Comparison of ENCODE assay signal across 2 cellular contexts in the genomic region with DNA sequence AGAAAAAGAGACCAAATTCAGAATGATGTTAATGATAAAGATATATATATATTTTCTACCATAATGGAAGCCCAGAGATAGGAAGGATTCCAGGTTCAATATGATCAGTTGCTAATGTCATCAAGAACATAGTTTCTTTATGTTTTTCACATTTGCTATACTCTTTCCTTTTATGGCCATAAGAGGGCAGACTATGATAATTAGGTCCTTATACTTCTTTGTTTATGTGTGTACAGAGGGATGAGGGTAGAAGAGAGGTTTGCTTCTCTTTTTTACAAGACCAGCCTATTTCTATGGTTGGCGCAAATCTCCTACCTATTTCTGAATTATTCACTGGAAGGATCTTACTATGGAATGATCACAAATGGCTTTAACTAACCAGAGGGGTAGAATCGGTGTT. TPM values are rescaled to one million over a fixed set of nuclear protein-coding genes. Genes with fewer than 3 reads are reported as not detected.
"Had no signal": no experiment of that assay in that cellular context is flagged by ENCODE, and none has a peak within 500 bp of the region (broad histone marks: within the 10 kb centered on the region; RNA-seq: fewer than 3 reads in every experiment).

No MANE protein-coding gene starts in this region.

RNA-seq across cellular contexts. Expression of a gene that starts 52.1 kb away (rescaled TPM):
- total RNA-seq: mesothelial cell of epicardium had no signal
- polyA plus RNA-seq: mammary epithelial cell had no signal
